ENCODE assay signal across 7 cellular contexts in the genomic region with DNA sequence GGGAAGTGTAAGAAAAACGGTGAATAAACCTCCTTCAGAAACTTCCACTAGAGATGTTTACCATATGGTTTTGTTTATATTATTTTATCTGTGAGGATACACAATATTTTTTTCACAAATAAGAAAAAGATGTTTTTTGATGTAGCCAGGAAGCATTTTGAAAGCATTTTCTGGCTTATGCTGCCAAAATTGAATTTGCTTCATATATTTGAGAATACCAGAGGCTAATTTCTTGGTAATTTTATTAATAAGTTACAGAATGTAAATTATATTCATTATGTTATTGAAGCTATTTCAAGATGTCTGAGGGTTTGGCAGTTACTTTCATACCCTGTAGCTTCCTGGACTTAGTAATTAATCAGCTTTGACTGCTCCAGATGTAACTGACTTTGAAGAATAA.
"Had no signal": no experiment of that assay in that cellular context is flagged by ENCODE, and none has a peak within 500 bp of the region (broad histone marks: within the 10 kb centered on the region; RNA-seq: fewer than 3 reads in every experiment).

No MANE protein-coding gene starts in this region.

- H3K27ac ChIP-seq: HL-60 had no signal

- FAIRE-seq: HepG2, HTR-8/SVneo, K562 had no signal

- ATAC-seq: HepG2, K562 had no signal

- DNase-seq: IMR-90, KBM-7, KG1 had no signal

- H3K4me3 ChIP-seq: K562 had no signal
